Comparison of ENCODE assay signal across 7 cellular contexts in the genomic region with DNA sequence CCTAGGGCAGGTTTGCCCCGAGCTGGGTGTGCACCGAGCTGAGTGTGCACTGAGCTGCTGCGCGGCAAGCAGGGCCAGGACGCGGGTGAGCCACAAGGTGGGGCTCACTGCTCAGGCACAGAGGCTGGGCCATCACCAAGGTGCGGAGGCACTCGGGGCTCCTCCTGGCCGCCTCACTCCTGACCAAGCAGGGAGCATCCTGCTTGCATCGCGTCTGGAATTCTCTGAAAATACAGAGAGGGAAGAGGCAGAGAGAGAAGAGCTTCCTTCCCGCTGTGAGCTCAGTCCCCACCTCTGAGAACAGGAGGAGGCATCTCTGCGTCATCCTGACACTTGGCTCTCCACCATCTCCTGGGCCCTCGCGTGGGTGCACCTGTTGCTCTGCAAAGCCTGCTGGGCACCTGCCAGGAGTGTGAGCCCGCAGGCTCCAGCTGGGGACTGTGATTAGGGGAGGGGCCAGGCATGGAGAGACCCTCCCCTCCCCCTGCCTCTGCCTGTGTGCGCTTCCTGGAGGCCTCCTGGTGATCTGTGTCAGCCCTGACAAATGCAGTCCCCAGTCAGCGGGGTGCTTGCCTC.
DNase-seq lines count a peak whose midpoint lies in the region; ATAC-seq and TF ChIP-seq lines count a peak whose summit lies in the region.

No MANE protein-coding gene starts in this region.

- H3K4me3 ChIP-seq in HUES48 (ENCODE audit: low read depth, low read length) (peak overlapping the region; percentile 53), retinal pigment epithelial cell (ENCODE audit: low read length) (no peak overlapping the region)

- H3K36me3 ChIP-seq in HUES48 (ENCODE audit: control insufficient read depth, insufficient read depth, low read length), result no peaks in the 10 kb centered on the region

- H3K9ac ChIP-seq in HUES48 (ENCODE audit: low read depth, low read length), result no peak overlapping the region

- H3K27me3 ChIP-seq in HUES48 (ENCODE audit: control insufficient read depth, insufficient read depth, low read length) (peaks cover 27% of the 10 kb centered on the region), foreskin keratinocyte (no peaks in the 10 kb centered on the region)

- peak overlapping the region; percentile 30 for H3K27ac ChIP-seq in HUES48 (ENCODE audit: low read depth, low read length)
- no peak overlapping the region for H3K27ac ChIP-seq in foreskin keratinocyte

- ATAC-seq in GM21423 (IDR thresholded peaks at IDR 0.05; ENCODE audit: unreplicated experiment) (peak; percentile 90), foreskin keratinocyte (peak; percentile 19)

- DNase-seq in RPMI7951 (ENCODE audit: low read depth), result peak; percentile 17
- no peak for DNase-seq in foreskin keratinocyte
- DNase-seq in retinal pigment epithelial cell (ENCODE audit: low read depth), result no peak
- DNase-seq in activated gamma-delta T cell (lab: John Stamatoyannopoulos, UW), result no peak

- TF ChIP-seq CTCF in GM12873 (IDR thresholded peaks at IDR 0.05; ENCODE audit: insufficient read depth, low read depth, low read length, missing control alignments) (peak; percentile 85), foreskin keratinocyte (conservative IDR thresholded peaks at IDR 0.05) (no peak), retinal pigment epithelial cell (conservative IDR thresholded peaks at IDR 0.05; ENCODE audit: low read depth, low read length) (peak; percentile 60)

- H3K9me3 ChIP-seq in HUES48 (ENCODE audit: control insufficient read depth, insufficient read depth, low read length), result no peaks in the 10 kb centered on the region

- H3K4me1 ChIP-seq in HUES48 (ENCODE audit: control insufficient read depth, insufficient read depth, low read length) (peaks cover 26% of the 10 kb centered on the region), foreskin keratinocyte (no peaks in the 10 kb centered on the region)
